In the genomic region with DNA sequence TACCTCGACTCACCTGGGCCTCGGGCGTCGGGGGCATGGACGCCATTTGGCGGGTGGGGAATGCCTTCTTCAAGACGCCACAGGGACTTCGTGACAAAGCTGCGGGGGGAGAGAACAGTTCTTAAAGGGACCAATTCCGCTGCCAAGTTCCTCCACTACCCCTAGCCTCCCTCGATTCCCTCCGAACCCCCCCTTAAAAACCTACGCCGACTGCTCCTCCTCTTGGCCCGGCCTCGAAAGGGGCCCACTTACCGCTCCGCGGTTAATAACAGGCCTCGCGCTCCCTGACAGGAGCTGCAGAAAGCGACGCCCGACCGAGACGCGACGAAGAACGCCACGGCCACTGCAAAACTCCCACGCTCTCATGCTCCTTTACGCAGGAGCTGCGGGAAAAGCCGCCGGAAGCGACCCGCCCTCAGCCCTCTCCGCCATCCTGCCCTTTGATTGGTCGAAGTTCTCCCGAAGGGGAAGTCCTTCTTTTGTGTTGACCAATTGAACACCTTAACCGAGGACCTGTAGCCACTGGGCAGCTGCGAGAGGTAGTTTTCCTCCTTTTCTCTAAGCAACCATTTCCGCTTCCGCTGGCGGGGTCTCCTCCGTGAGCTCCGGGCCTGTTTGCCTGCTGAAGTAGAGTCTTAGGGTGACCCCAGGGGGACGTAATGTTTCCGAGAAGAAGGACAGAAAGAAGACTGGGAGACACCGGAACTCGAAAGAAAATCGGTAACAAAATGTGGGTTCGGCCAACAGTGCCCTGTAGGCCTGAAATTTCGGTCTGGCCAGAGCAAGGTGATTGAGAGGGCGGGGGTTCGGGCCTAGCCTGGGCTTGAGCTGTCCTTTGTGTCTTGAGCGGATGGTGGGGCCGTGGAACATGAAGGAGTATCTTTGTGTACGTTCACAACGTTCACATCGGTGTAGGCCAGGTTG, we compare ENCODE assay signal across 9 cellular contexts.
A peak's percentile ranks its signal among the peaks of the same experiment; 100 is the strongest.
DNase-seq lines count a peak whose midpoint lies in the region; ATAC-seq and TF ChIP-seq lines count a peak whose summit lies in the region.
"Had no signal": no experiment of that assay in that cellular context is flagged by ENCODE, and none has a peak within 500 bp of the region (broad histone marks: within the 10 kb centered on the region; RNA-seq: fewer than 3 reads in every experiment).

A gene (plus strand): TSS at position 573 of the 924 bp plus-strand sequence. CDS start 32,548 bp downstream, outside the sequence.
A gene with protein sequence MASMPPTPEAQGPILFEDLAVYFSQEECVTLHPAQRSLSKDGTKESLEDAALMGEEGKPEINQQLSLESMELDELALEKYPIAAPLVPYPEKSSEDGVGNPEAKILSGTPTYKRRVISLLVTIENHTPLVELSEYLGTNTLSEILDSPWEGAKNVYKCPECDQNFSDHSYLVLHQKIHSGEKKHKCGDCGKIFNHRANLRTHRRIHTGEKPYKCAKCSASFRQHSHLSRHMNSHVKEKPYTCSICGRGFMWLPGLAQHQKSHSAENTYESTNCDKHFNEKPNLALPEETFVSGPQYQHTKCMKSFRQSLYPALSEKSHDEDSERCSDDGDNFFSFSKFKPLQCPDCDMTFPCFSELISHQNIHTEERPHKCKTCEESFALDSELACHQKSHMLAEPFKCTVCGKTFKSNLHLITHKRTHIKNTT (minus strand): TSS at position 397 of the 924 bp plus-strand sequence. CDS start 351 bp downstream, at position 46.

- peak within 1 kb of the TSS; percentile 76 for H3K27ac ChIP-seq in BLaER1
- H3K27ac ChIP-seq: VCaP had no signal

- TF ChIP-seq CTCF in epithelial cell of esophagus (IDR thresholded peaks at IDR 0.05; ENCODE audit: insufficient read depth, low read depth, low read length, missing control alignments), result no peak

- no peaks in the 10 kb centered on the region for H4K20me1 ChIP-seq in BLaER1

- ATAC-seq in GM19351 (IDR thresholded peaks at IDR 0.05; ENCODE audit: unreplicated experiment), result peak; percentile 86
- peak; percentile 77 for ATAC-seq in HG03565 (IDR thresholded peaks at IDR 0.05; ENCODE audit: unreplicated experiment)

- H3K9me3 ChIP-seq in BLaER1, result peaks cover 79% of the 10 kb centered on the region
- H3K9me3 ChIP-seq in NT2/D1 (ENCODE audit: insufficient read depth, low read length), result peaks cover 4% of the 10 kb centered on the region; the same call in 1 of the 2 replicates

- H3K27me3 ChIP-seq in BLaER1 (no peaks in the 10 kb centered on the region), NT2/D1 (ENCODE audit: insufficient read depth, insufficient read length) (no peaks in the 10 kb centered on the region)

- H3K9ac ChIP-seq in BLaER1, result peak within 1 kb of the TSS; percentile 81
- peak within 1 kb of the TSS; percentile 95 for H3K9ac ChIP-seq in NT2/D1 (ENCODE audit: insufficient read length, low read depth)

- H3K4me3 ChIP-seq in BLaER1 (peak within 1 kb of the TSS; percentile 75), NT2/D1 (ENCODE audit: insufficient read length, low read depth) (peak within 1 kb of the TSS; percentile 93), epithelial cell of esophagus (ENCODE audit: low read length) (peak within 1 kb of the TSS; percentile 55)

- 0 out of 2 replicates have a peak, but pooled peaks cover 13% of the 10 kb centered on the region for H3K4me1 ChIP-seq in BLaER1
- peaks cover 3% of the 10 kb centered on the region for H3K4me1 ChIP-seq in NT2/D1 (ENCODE audit: insufficient read depth, insufficient read length)

- peaks cover 53% of the 10 kb centered on the region for H3K36me3 ChIP-seq in BLaER1
- H3K36me3 ChIP-seq in NT2/D1 (ENCODE audit: insufficient read depth, insufficient read length, low read length), result peaks cover 68% of the 10 kb centered on the region

- DNase-seq in NT2/D1 (ENCODE audit: low read depth, low spot score), result peak; percentile 95
- DNase-seq in activated T-cell treated with anti-CD3 and anti-CD28 coated beads for 24 hours (ENCODE audit: low read depth), result peak; percentile 74
- peak; percentile 90 for DNase-seq in epithelial cell of esophagus (ENCODE audit: low read depth)
- DNase-seq in middle frontal gyrus (ENCODE audit: extremely low spot score, low spot score), result peak; percentile 69
- peak; percentile 64 to 70 for DNase-seq in stimulated activated CD8-positive, alpha-beta memory T cell treated with anti-CD3 and anti-CD28 coated beads, Interleukin-2, amount 100 ng/mL, for 48 hours (ENCODE audit: low read depth in 2 of 2)

- peak within 1 kb of the TSS; percentile 65 for H3K4me2 ChIP-seq in BLaER1

Comparison
In these comparisons a context has a peak if more than half of its experiments do, and no peak if none do; other contexts are left out.
1. Peak in every context shown above with its lines: DNase-seq, ATAC-seq, H3K4me3 ChIP-seq and H3K27ac ChIP-seq.